Comparison of ENCODE assay signal across 8 cellular contexts in the genomic region with DNA sequence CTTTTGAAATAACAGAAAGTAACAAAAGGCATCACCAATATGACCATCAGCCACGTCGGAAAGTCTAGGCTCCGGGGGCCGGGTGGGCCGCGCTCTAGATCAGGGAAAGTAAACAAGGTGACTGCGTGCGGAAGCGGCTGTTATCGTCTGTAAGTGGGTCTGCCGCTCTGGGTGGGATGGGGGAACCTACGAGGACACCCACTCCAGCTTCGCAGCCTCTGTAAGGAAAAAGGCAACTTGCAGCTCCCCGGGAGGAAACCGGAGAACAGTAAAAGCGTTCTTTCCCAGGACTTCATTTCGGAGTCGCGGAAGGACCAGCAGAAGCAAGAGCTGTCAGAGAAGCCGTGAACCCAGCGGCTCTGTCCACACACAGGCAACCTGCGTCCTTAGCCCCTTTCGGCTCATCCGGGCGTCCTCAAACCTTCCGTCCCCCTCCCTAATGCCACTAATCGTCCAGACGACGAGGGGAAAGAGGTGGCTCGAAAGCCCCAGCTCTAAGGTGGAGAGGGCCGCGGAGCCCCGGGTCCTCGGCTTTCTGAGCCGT. TPM values are rescaled to one million over a fixed set of nuclear protein-coding genes. Genes with fewer than 3 reads are reported as not detected.
A peak's percentile ranks its signal among the peaks of the same experiment; 100 is the strongest.
DNase-seq lines count a peak whose midpoint lies in the region; ATAC-seq and TF ChIP-seq lines count a peak whose summit lies in the region.

No MANE protein-coding gene starts in this region.

- H3K4me1 ChIP-seq in HAP-1: peaks cover 10% of the 10 kb centered on the region; the same call in 1 of the 2 replicates

- H3K4me3 ChIP-seq in GM08714 (ENCODE audit: low read length) (peak overlapping the region; percentile 90), HAP-1 (peak overlapping the region; percentile 90), kidney epithelial cell (ENCODE audit: low read depth, low read length) (peak overlapping the region; percentile 63)

- no peak for TF ChIP-seq CTCF in kidney epithelial cell (IDR thresholded peaks at IDR 0.05; ENCODE audit: insufficient read depth, low read length, poor library complexity, severe bottlenecking)

- in situ Hi-C loops in HAP-1 (cut with MboI; ENCODE audit: low sequenced_read_pairs): no loop called here

- H3K27me3 ChIP-seq in HAP-1 (ENCODE audit: low read depth): no peaks in the 10 kb centered on the region
- H3K27me3 ChIP-seq in kidney epithelial cell (ENCODE audit: control insufficient read depth, insufficient read depth, low read length): no peaks in the 10 kb centered on the region

- DNase-seq in HAP-1 (ENCODE audit: low spot score in 2 of 2) (peak; percentile 48 to 62), NAMALWA (ENCODE audit: low spot score) (peak; percentile 66), cerebellar cortex (ENCODE audit: low spot score) (peak; percentile 53), kidney epithelial cell (ENCODE audit: low read depth) (no peak)
- peak; percentile 53 for DNase-seq in activated CD4-positive, CD25-positive, alpha-beta regulatory T cell treated with anti-CD3 and anti-CD28 coated beads, Interleukin-2, amount 50 U/mL, for 72 hours
- peak; percentile 21 to 25 for DNase-seq in stimulated activated CD4-positive, alpha-beta T cell treated with anti-CD3 and anti-CD28 coated beads, Interleukin-1b, Interleukin-23, amount 100 ng/mL, for 4 hours (ENCODE audit: low read depth in 2 of 2)

- ATAC-seq in GM18870 (IDR thresholded peaks at IDR 0.05; ENCODE audit: unreplicated experiment): no peak

- H3K9me3 ChIP-seq in HAP-1: no peaks in the 10 kb centered on the region

- H3K36me3 ChIP-seq in HAP-1 (replicated peaks) (0 out of 2 replicates have a peak, but pooled peaks cover 3% of the 10 kb centered on the region), kidney epithelial cell (ENCODE audit: control insufficient read depth, insufficient read depth, low read length) (no peaks in the 10 kb centered on the region)

RNA-seq across cellular contexts. Expression of gene XRN1, which starts 0.5 kb away (rescaled TPM):
- 16.9 and 18.8 TPM in 2 replicates for total RNA-seq in kidney epithelial cell
